ENCODE assay signal across 8 cellular contexts in the genomic region with DNA sequence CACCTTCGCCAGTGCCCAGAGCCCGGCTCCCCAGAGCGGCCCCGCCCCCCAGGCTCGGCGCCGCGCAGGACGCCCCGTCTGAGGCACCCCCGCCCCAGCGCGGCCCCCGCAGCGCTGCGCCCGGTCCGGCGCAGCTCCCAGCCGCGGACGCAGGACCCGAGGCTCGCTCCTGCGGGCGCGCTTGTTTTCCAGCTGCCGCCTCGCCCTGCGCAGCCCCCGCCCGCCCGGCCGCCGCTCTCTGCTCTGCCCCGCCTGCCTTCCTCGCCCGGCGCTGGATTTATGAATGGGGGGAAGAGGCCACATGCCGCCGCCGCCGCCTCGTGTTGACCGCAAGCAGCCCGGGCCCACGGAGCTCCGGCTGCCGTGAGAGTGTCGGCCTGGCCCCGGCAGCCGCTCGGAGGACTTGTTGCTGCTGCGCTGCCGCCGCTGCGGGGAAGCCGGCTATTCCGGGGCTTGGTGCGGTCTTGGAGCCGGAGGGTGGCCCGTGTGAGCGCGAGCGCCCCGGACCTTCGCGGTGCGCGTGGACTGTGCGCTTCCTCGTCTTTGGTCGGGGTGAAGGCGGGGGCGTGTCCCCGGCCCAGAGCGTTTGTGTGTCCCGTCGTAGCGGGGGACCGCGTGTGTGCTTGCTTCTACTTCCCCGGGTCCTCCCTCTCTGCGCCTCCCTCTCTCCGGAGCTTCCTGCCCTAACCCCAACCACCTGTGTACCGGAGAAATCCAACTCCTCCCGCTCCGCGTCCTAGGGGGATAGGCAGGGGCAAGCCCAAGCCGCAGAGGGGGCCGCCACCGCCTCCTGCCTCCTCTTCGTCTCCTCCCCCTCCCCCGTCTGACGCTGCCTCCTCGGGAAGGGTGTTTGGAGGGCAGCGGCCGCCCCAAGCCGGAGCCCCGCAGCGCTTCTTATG. TPM values are rescaled to one million over a fixed set of nuclear protein-coding genes. Genes with fewer than 3 reads are reported as not detected.
DNase-seq lines count a peak whose midpoint lies in the region; ATAC-seq and TF ChIP-seq lines count a peak whose summit lies in the region.

No MANE protein-coding gene starts in this region.

- in situ Hi-C loops in SK-MEL-5 (cut with HindIII; ENCODE audit: low pct_unique_long_range_greater_than_20kb, low sequenced_read_pairs) = no loop called here

- ATAC-seq in GM19324 (IDR thresholded peaks at IDR 0.05; ENCODE audit: low FRiP score, unreplicated experiment) (peak; percentile 41), left cardiac atrium (peak; percentile 20 to 38), GM19463 (IDR thresholded peaks at IDR 0.05; ENCODE audit: unreplicated experiment) (no peak)

- TF ChIP-seq CTCF in HL-60 (IDR thresholded peaks at IDR 0.05; ENCODE audit: insufficient read depth, low read length) = no peak

- intact Hi-C loops in left cardiac atrium (cut with DNase I) = no loop called here

- no peak overlapping the region for H3K27ac ChIP-seq in HL-60 (replicated peaks)

- DNase-seq in AG20443 (ENCODE audit: low spot score) (peak; percentile 59), HL-60 (ENCODE audit: low read depth in 1 of 2, low spot score in 1 of 2) (peak; percentile 59 to 67), SK-MEL-5 (ENCODE audit: low read depth, low spot score) (peak; percentile 14), left cardiac atrium (peak; percentile 67), retina (peak; percentile 82)
- DNase-seq in activated naive CD4-positive, alpha-beta T cell treated with anti-CD3 and anti-CD28 coated beads, Interleukin-2, amount 50 U/mL, for 16 hours = peak; percentile 59

- peaks cover 7% of the 10 kb centered on the region for H3K27me3 ChIP-seq in HL-60 (ENCODE audit: insufficient read depth, poor library complexity, severe bottlenecking)

- H3K4me3 ChIP-seq in HL-60 (replicated peaks; ENCODE audit: insufficient read depth, low read length) = peak overlapping the region; percentile 54

RNA-seq across cellular contexts. Expression of a gene that starts 0.7 kb away (rescaled TPM):
- total RNA-seq in SK-MEL-5 (2014; rRNA removed; shearing (Covaris generic)) = 1.8 and 2.7 TPM in 2 replicates
- 5.5 and 11.5 TPM in 2 replicates for polyA plus RNA-seq in SK-MEL-5 (2015; cell fraction: cytosol; rRNA removed)
- 8.8 and 16.6 TPM in 2 replicates for polyA plus RNA-seq in SK-MEL-5 (2015; cell fraction: nucleus; rRNA removed)
- total RNA-seq in left cardiac atrium = 1 to 10 TPM; 8.7 to 8.8 TPM

Comparison
In these comparisons a context has a peak if more than half of its experiments do, and no peak if none do; other contexts are left out.
1. DNase-seq: peak in every context shown above with its lines; median percentile 82 in retina; 67 in left cardiac atrium; 63 in HL-60; 59 in AG20443; 59 in activated naive CD4-positive, alpha-beta T cell treated with anti-CD3 and anti-CD28 coated beads, Interleukin-2, amount 50 U/mL, for 16 hours; 14 in SK-MEL-5.